16 cellular contexts compared by ENCODE assay signal in the genomic region with DNA sequence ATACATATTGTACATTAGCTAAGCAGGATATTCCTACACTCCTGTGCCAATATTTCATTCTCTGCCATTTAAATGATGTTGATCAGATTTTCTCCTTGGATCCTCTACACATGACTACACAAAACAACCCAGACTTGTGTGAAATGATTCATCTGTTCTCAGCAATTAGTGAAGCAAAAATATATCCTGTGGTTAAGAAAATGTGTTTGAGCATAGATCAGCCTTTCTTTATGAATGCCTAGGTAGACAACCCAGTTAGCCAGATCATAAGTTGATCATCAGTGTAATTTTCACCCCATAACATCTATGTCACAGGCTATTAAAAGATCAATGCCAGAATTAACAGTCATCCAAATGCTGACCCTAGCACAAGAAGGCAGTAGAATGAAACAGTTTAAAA.
DNase-seq lines count a peak whose midpoint lies in the region; ATAC-seq, FAIRE-seq and TF ChIP-seq lines count a peak whose summit lies in the region.
"Had no signal": no experiment of that assay in that cellular context is flagged by ENCODE, and none has a peak within 500 bp of the region (broad histone marks: within the 10 kb centered on the region; RNA-seq: fewer than 3 reads in every experiment).

No MANE protein-coding gene starts in this region.

- no peaks in the 10 kb centered on the region for H3K36me3 Mint-ChIP-seq in naive thymus-derived CD4-positive, alpha-beta T cell
- H3K36me3 Mint-ChIP-seq: stimulated activated effector memory CD8-positive, alpha-beta T cell treated with anti-CD3 and anti-CD28 coated beads, Interleukin-12 subunit alpha, Interleukin-12 subunit beta, amount 100 ng/mL, for 72 hours had no signal

- H3K9me3 Mint-ChIP-seq in naive thymus-derived CD4-positive, alpha-beta T cell: no peaks in the 10 kb centered on the region
- H3K9me3 Mint-ChIP-seq: stimulated activated effector memory CD8-positive, alpha-beta T cell treated with anti-CD3 and anti-CD28 coated beads, Interleukin-12 subunit alpha, Interleukin-12 subunit beta, amount 100 ng/mL, for 72 hours had no signal

- no peaks in the 10 kb centered on the region for H3K9me2 ChIP-seq in MM.1S (replicated peaks; ENCODE audit: insufficient read depth, low read length)

- H2AFZ ChIP-seq in MM.1S (ENCODE audit: low read length): no peak overlapping the region
- H2AFZ ChIP-seq: parathyroid adenoma had no signal

- H3F3A ChIP-seq in MM.1S (ENCODE audit: insufficient read depth, low read length): no peaks in the 10 kb centered on the region

- no peak overlapping the region for H3K9ac ChIP-seq in MM.1S (ENCODE audit: low read length)
- H3K9ac ChIP-seq: BLaER1 treated with 17β-estradiol and CSF1 and Interleukin-3, amounts not matched to agents 10 nM and 100 nM; parathyroid adenoma had no signal

- no peak overlapping the region for H3K27ac ChIP-seq in MM.1S (ENCODE audit: low read length)
- H3K27ac ChIP-seq in naive thymus-derived CD4-positive, alpha-beta T cell (ENCODE audit: low read depth, low read length): no peak overlapping the region
- H3K27ac ChIP-seq in tibial nerve: no peak overlapping the region
- H3K27ac ChIP-seq: 22Rv1; BLaER1 treated with 17β-estradiol and CSF1 and Interleukin-3, amounts not matched to agents 10 nM and 100 nM; parathyroid adenoma had no signal

- no peak overlapping the region for H3K4me3 Mint-ChIP-seq in naive thymus-derived CD4-positive, alpha-beta T cell
- H3K4me3 Mint-ChIP-seq: stimulated activated effector memory CD8-positive, alpha-beta T cell treated with anti-CD3 and anti-CD28 coated beads, Interleukin-12 subunit alpha, Interleukin-12 subunit beta, amount 100 ng/mL, for 72 hours had no signal

- H3K4me1 ChIP-seq in MM.1S (ENCODE audit: low read length) (no peaks in the 10 kb centered on the region), tibial nerve (no peaks in the 10 kb centered on the region)
- H3K4me1 ChIP-seq in naive thymus-derived CD4-positive, alpha-beta T cell (ENCODE audit: control insufficient read depth in 2 of 2, insufficient read depth in 2 of 2, low read length in 2 of 2): no peaks in the 10 kb centered on the region
- H3K4me1 ChIP-seq: BLaER1 treated with 17β-estradiol and CSF1 and Interleukin-3, amounts not matched to agents 10 nM and 100 nM; parathyroid adenoma had no signal

- H4K20me1 ChIP-seq in MM.1S (ENCODE audit: insufficient read depth, low read length): no peaks in the 10 kb centered on the region
- H4K20me1 ChIP-seq: BLaER1 treated with 17β-estradiol and CSF1 and Interleukin-3, amounts not matched to agents 10 nM and 100 nM had no signal

- no peaks in the 10 kb centered on the region for H3K9me3 ChIP-seq in MM.1S (replicated peaks; ENCODE audit: insufficient read depth, low read length)
- no peaks in the 10 kb centered on the region for H3K9me3 ChIP-seq in naive thymus-derived CD4-positive, alpha-beta T cell (ENCODE audit: control insufficient read depth in 2 of 3, low read length in 3 of 3)
- no peaks in the 10 kb centered on the region for H3K9me3 ChIP-seq in tibial nerve
- H3K9me3 ChIP-seq: BLaER1 treated with 17β-estradiol and CSF1 and Interleukin-3, amounts not matched to agents 10 nM and 100 nM had no signal

- TF ChIP-seq CTCF in MM.1S (IDR thresholded peaks at IDR 0.05; ENCODE audit: low read length) (no peak), tibial nerve (IDR thresholded peaks at IDR 0.05) (no peak)

- intact Hi-C loops in naive thymus-derived CD4-positive, alpha-beta T cell (cut with micrococcal nuclease): no loop called here

- POLR2A ChIA-PET in naive thymus-derived CD4-positive, alpha-beta T cell (lab: Charles Lee): no interaction called here

- no peaks in the 10 kb centered on the region for H3K4me1 Mint-ChIP-seq in naive thymus-derived CD4-positive, alpha-beta T cell
- H3K4me1 Mint-ChIP-seq: stimulated activated effector memory CD8-positive, alpha-beta T cell treated with anti-CD3 and anti-CD28 coated beads, Interleukin-12 subunit alpha, Interleukin-12 subunit beta, amount 100 ng/mL, for 72 hours had no signal

- CTCF ChIA-PET in naive thymus-derived CD4-positive, alpha-beta T cell (lab: Charles Lee): no interaction called here

- TF ChIP-seq POLR2A in tibial nerve (IDR thresholded peaks at IDR 0.05): no peak

- peak; percentile 41 for ATAC-seq in HG02870 (IDR thresholded peaks at IDR 0.05; ENCODE audit: unreplicated experiment)
- no peak for ATAC-seq in naive thymus-derived CD4-positive, alpha-beta T cell
- ATAC-seq: stimulated activated effector memory CD8-positive, alpha-beta T cell treated with anti-CD3 and anti-CD28 coated beads, Interleukin-12 subunit alpha, Interleukin-12 subunit beta, amount 100 ng/mL, for 72 hours had no signal

- H3K36me3 ChIP-seq in MM.1S (replicated peaks; ENCODE audit: insufficient read depth, low read length) (no peaks in the 10 kb centered on the region), tibial nerve (no peaks in the 10 kb centered on the region)
- H3K36me3 ChIP-seq in naive thymus-derived CD4-positive, alpha-beta T cell (ENCODE audit: control insufficient read depth in 2 of 3, insufficient read depth in 3 of 3, low read length in 3 of 3): no peaks in the 10 kb centered on the region
- H3K36me3 ChIP-seq: BLaER1 treated with 17β-estradiol and CSF1 and Interleukin-3, amounts not matched to agents 10 nM and 100 nM had no signal

- no peaks in the 10 kb centered on the region for H3K79me2 ChIP-seq in MM.1S (ENCODE audit: low read length)
- H3K79me2 ChIP-seq: parathyroid adenoma had no signal

- FAIRE-seq in RCC 7860 (lab: Jason Lieb, UNC): peak; percentile 68

- peaks cover 0 to 6% (median 5%) of the 10 kb centered on the region in 5 donors for H3K27me3 Mint-ChIP-seq in naive thymus-derived CD4-positive, alpha-beta T cell

- no peak overlapping the region for H3K4me2 ChIP-seq in MM.1S (ENCODE audit: low read depth, low read length)
- H3K4me2 ChIP-seq: BLaER1 treated with 17β-estradiol and CSF1 and Interleukin-3, amounts not matched to agents 10 nM and 100 nM had no signal

- H3K27me3 ChIP-seq in MM.1S (replicated peaks; ENCODE audit: insufficient read depth, low read length): no peaks in the 10 kb centered on the region
- no peaks in the 10 kb centered on the region for H3K27me3 ChIP-seq in naive thymus-derived CD4-positive, alpha-beta T cell (ENCODE audit: control insufficient read depth in 2 of 2, insufficient read depth in 2 of 2, low read length in 2 of 2)
- H3K27me3 ChIP-seq in tibial nerve: no peaks in the 10 kb centered on the region
- H3K27me3 ChIP-seq: BLaER1 treated with 17β-estradiol and CSF1 and Interleukin-3, amounts not matched to agents 10 nM and 100 nM had no signal

- no peak overlapping the region for H3K27ac Mint-ChIP-seq in naive thymus-derived CD4-positive, alpha-beta T cell
- H3K27ac Mint-ChIP-seq: stimulated activated effector memory CD8-positive, alpha-beta T cell treated with anti-CD3 and anti-CD28 coated beads, Interleukin-12 subunit alpha, Interleukin-12 subunit beta, amount 100 ng/mL, for 72 hours had no signal

- H3K4me3 ChIP-seq in MM.1S (ENCODE audit: low read length) (no peak overlapping the region), tibial nerve (no peak overlapping the region)
- H3K4me3 ChIP-seq in naive thymus-derived CD4-positive, alpha-beta T cell (ENCODE audit: low read length): no peak overlapping the region
- H3K4me3 ChIP-seq: BLaER1 treated with 17β-estradiol and CSF1 and Interleukin-3, amounts not matched to agents 10 nM and 100 nM had no signal

- no peak for TF ChIP-seq EP300 in tibial nerve (IDR thresholded peaks at IDR 0.05)

- DNase-seq in NOMO-1 treated with DMSO at 0.1 percent for 48 hours (lab: John Stamatoyannopoulos, UW; ENCODE audit: unreplicated experiment) (peak; percentile 49), NOMO-1 treated with dmso at 0.1 percent for 144 hours (lab: John Stamatoyannopoulos, UW; ENCODE audit: unreplicated experiment) (no peak), RCC 7860 (ENCODE audit: low spot score) (peak; percentile 37), MM.1S (no peak), tibial nerve (ENCODE audit: low spot score in 2 of 2) (no peak)
- no peak for DNase-seq in activated CD4-positive, alpha-beta T cell treated with anti-CD3 and anti-CD28 coated beads for 4 hours
- DNase-seq in naive thymus-derived CD4-positive, alpha-beta T cell: no peak
- DNase-seq: cerebellar nuclear complex, DMS153, NCI-H1694, trophoblast cell had no signal

Comparison
In these comparisons a context has a peak if more than half of its experiments do, and no peak if none do; other contexts are left out.
1. DNase-seq: peak in NOMO-1 treated with DMSO at 0.1 percent for 48 hours (single experiment) and RCC 7860 (single experiment); none in NOMO-1 treated with dmso at 0.1 percent for 144 hours (single experiment), MM.1S (single experiment), activated CD4-positive, alpha-beta T cell treated with anti-CD3 and anti-CD28 coated beads for 4 hours (0 of 2), naive thymus-derived CD4-positive, alpha-beta T cell (0 of 9) and tibial nerve (0 of 2).